ENCODE assay signal across 1 cellular context in genomic region chr11:119025099-119025473, GRCh38.
TF ChIP-seq lines count a peak whose summit lies in the region.

No MANE protein-coding gene starts in this region.

TF ChIP-seq in WTC11, 78 proteins besides CTCF, POLR2A, EP300 and RAD21 (continued from another document):
- TF ChIP-seq E2F4 (CRISPR knock-in tag; IDR thresholded peaks at IDR 0.05; ENCODE audit: borderline replicate concordance, low read depth) (no peak), CREM (CRISPR knock-in tag; IDR thresholded peaks at IDR 0.05) (no peak), MYBL2 (CRISPR knock-in tag; IDR thresholded peaks at IDR 0.05) (no peak), ZNF425 (CRISPR knock-in tag; conservative IDR thresholded peaks at IDR 0.05) (no peak), RORB (CRISPR knock-in tag; IDR thresholded peaks at IDR 0.05) (no peak), ZBTB43 (CRISPR knock-in tag; IDR thresholded peaks at IDR 0.05) (no peak)
